ENCODE assay signal across 24 cellular contexts in the genomic region with DNA sequence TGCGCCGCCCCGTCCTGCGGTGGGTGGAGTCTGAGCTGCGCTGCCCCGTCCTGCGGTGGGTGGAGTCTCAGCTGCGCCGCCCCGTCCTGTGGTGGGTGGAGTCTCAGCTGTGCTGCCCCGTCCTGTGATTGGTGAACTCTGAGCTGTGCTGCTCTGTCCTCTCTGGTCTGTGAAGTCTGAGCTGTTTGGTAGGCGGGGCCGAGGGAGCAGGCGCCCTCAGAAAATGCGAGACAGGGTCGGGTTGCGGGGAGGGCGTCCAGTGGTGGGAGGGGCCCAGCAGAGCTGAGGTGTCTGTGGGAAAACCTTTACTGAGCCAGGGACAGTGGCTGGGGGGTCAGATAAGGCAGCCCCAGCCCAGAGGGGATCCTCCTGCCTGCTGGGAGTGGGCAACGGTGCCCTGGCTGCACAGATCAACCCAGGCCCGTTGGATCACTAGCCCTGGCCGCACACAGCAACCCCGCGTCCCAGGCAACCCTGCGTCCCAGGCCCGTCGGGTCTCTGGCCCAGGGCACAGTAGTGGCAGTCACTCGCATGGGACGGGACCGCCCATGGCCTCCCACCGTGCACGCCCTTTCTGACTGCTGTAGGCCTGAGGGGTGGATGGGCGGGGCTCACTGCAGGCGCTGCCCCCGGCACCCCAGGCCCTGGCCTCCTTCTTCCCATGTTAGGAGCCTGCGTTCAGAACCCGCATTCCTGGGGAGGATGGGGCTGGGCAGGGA.
"Had no signal": no experiment of that assay in that cellular context is flagged by ENCODE, and none has a peak within 500 bp of the region (broad histone marks: within the 10 kb centered on the region; RNA-seq: fewer than 3 reads in every experiment).

No MANE protein-coding gene starts in this region.

- ATAC-seq: left lobe of liver; naive thymus-derived CD8-positive, alpha-beta T cell; stimulated activated naive B cell treated with anti-CD40 and anti-IgM and Interleukin-4, amounts not matched to agents 10 μg/mL and 1 μg/mL and 100 μg/mL, for 72 hours had no signal

- H3K9me3 Mint-ChIP-seq: type B pancreatic cell had no signal

- H3K4me1 Mint-ChIP-seq: stimulated activated naive B cell treated with anti-CD40 and anti-IgM and Interleukin-4, amounts not matched to agents 10 μg/mL and 1 μg/mL and 100 μg/mL, for 72 hours had no signal

- DNase-seq: hypothalamus; islet precursor cell; lower lobe of right lung; mammary epithelial cell; mesenchymal stem cell; naive thymus-derived CD8-positive, alpha-beta T cell; occipital lobe; right lobe of liver; stimulated activated CD4-positive, alpha-beta T cell treated with anti-CD3 and anti-CD28 coated beads, Interleukin-1b, Interleukin-23, amount 100 ng/mL, for 48 hours; stimulated activated CD4-positive, alpha-beta T cell treated with anti-CD3 and anti-CD28 coated beads, Interleukin-2, amount 100 ng/mL, for 48 hours; stimulated activated CD4-positive, alpha-beta T cell treated with anti-CD3 and anti-CD28 coated beads, Interleukin-4, amount 100 ng/mL, for 4 hours; stimulated activated CD8-positive, alpha-beta memory T cell treated with anti-CD3 and anti-CD28 coated beads, Interleukin-4, amount 100 ng/mL, for 48 hours; stimulated activated naive B cell treated with anti-CD40 and anti-IgM and Interleukin-4, amounts not matched to agents 10 μg/mL and 1 μg/mL and 100 μg/mL, for 72 hours; uterus had no signal

- H3K27me3 ChIP-seq: neutrophil, right atrium auricular region, right lobe of liver, tibial nerve, uterus had no signal

- H3K36me3 ChIP-seq: lower lobe of right lung, neutrophil, right atrium auricular region, right lobe of liver, tibial nerve, uterus had no signal

- H3K27ac Mint-ChIP-seq: naive thymus-derived CD8-positive, alpha-beta T cell; nephron; progenitor cell of endocrine pancreas; stimulated activated naive B cell treated with anti-CD40 and anti-IgM and Interleukin-4, amounts not matched to agents 10 μg/mL and 1 μg/mL and 100 μg/mL, for 72 hours; stimulated activated naive CD8-positive, alpha-beta T cell treated with anti-CD3 and anti-CD28 coated beads, Interleukin-15, Interleukin-2, amounts not matched to agents 100 ng/mL and 50 ng/mL, for 24 hours; type B pancreatic cell had no signal

- H3K4me1 ChIP-seq: lower lobe of right lung, right atrium auricular region, right lobe of liver, tibial nerve, uterus had no signal

- H3K4me2 ChIP-seq: smooth muscle cell had no signal

- H3K4me3 ChIP-seq: lower lobe of right lung, right atrium auricular region, right lobe of liver, smooth muscle cell, tibial nerve, uterus had no signal

- H3K4me3 Mint-ChIP-seq: naive thymus-derived CD8-positive, alpha-beta T cell; nephron; neural crest cell; stimulated activated naive B cell treated with anti-CD40 and anti-IgM and Interleukin-4, amounts not matched to agents 10 μg/mL and 1 μg/mL and 100 μg/mL, for 72 hours; stimulated activated naive CD8-positive, alpha-beta T cell treated with anti-CD3 and anti-CD28 coated beads, Interleukin-15, Interleukin-2, amounts not matched to agents 100 ng/mL and 50 ng/mL, for 24 hours; type B pancreatic cell had no signal

- H3K36me3 Mint-ChIP-seq: type B pancreatic cell had no signal

- H3K27me3 Mint-ChIP-seq: progenitor cell of endocrine pancreas; stimulated activated naive CD8-positive, alpha-beta T cell treated with anti-CD3 and anti-CD28 coated beads, Interleukin-15, Interleukin-2, amounts not matched to agents 100 ng/mL and 50 ng/mL, for 24 hours; type B pancreatic cell had no signal

- H3K27ac ChIP-seq: lower lobe of right lung, neutrophil, right atrium auricular region, right lobe of liver, tibial nerve, uterus had no signal
